In the genomic region with DNA sequence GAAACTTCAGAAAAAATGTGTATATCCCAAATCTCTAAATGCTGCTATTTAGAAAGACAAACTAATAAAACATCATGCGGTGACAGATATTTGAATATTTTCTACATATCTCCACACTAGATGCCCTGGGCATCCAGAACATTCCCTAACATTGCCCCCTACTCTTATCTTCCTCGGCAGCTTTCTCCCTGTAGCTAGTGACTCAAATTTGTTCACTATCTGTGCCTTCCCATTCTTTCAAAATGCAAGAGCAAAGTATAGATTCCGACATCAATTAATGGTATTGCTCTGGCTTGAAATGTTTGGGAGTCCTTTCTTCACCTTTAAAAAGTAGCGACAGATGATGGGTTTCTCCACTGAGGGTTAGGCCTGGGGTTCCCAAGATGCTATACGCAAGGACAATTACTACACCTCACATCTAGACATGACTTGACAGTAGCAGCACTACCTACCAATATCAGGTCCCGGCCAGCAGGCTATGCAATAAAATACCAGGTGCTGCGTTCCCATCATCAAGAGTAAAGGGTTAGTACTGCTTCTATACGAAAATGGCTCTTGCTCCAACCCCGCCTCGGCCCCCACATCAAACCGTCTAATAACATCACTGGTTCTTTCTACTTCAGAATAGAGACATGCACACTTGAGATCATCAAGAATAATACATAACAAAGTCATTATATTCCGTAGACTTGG, we compare ENCODE assay signal across 7 cellular contexts. TPM values are rescaled to one million over a fixed set of nuclear protein-coding genes. Genes with fewer than 3 reads are reported as not detected.
DNase-seq lines count a peak whose midpoint lies in the region; ATAC-seq and TF ChIP-seq lines count a peak whose summit lies in the region.

No MANE protein-coding gene starts in this region.

- H3K36me3 ChIP-seq in SJSA1 (peaks cover 30% of the 10 kb centered on the region), right lobe of liver (no peaks in the 10 kb centered on the region)

- ATAC-seq in GM18502 (IDR thresholded peaks at IDR 0.05; ENCODE audit: poor library complexity, unreplicated experiment), result peak; percentile 40
- peak; percentile 38 for ATAC-seq in HG02852 (IDR thresholded peaks at IDR 0.05; ENCODE audit: unreplicated experiment)
- ATAC-seq in right lobe of liver, result peak; percentile 45 to 56 (median 50)

- intact Hi-C loops in right lobe of liver (cut with DNase I), result no loop called here

- H3K27ac ChIP-seq in SJSA1, result peak overlapping the region; percentile 54
- H3K27ac ChIP-seq in right lobe of liver, result peak overlapping the region; percentile 78 to 87 (median 87)
- peak overlapping the region; percentile 87 for H3K27ac ChIP-seq in substantia nigra (ENCODE audit: low read depth, low read length, poor library complexity, severe bottlenecking)

- H3K9me3 ChIP-seq in SJSA1 (replicated peaks), result no peaks in the 10 kb centered on the region
- no peaks in the 10 kb centered on the region for H3K9me3 ChIP-seq in right lobe of liver

- H3K4me3 ChIP-seq in SJSA1, result peak overlapping the region; percentile 57
- H3K4me3 ChIP-seq in choroid plexus epithelial cell (ENCODE audit: low read depth, low read length), result peak overlapping the region; percentile 95
- H3K4me3 ChIP-seq in right lobe of liver, result peak overlapping the region; percentile 76 to 84 (median 81)

- H3K4me1 ChIP-seq in SJSA1 (replicated peaks), result no peaks in the 10 kb centered on the region; the same call in 1 of the 2 replicates
- H3K4me1 ChIP-seq in right lobe of liver, result peaks cover 0 to 6% (median 2%) of the 10 kb centered on the region in 4 donors

- TF ChIP-seq POLR2A in right lobe of liver (IDR thresholded peaks at IDR 0.05), result no peak

- H3K27me3 ChIP-seq in SJSA1 (replicated peaks) (no peaks in the 10 kb centered on the region), right lobe of liver (no peaks in the 10 kb centered on the region)

- no peak for DNase-seq in SJSA1 (ENCODE audit: low read depth in 1 of 2, low spot score in 2 of 2)
- no peak for DNase-seq in choroid plexus epithelial cell (ENCODE audit: low read depth)
- DNase-seq in right lobe of liver, result peak in 1 of 3 donors; percentile 48
- peak in 13 of 49 donors; percentile 12 to 63 (median 34) for DNase-seq in substantia nigra (lab: John Stamatoyannopoulos, UW)
- DNase-seq in NCI-H2227 (lab: John Stamatoyannopoulos, UW; ENCODE audit: unreplicated experiment), result no peak

- 9% methylated on average over 12 of the region's 12 CpGs for WGBS in right lobe of liver (ENCODE audit: insufficient coverage, low coverage, low lambda C conversion rate, missing lambda C conversion rate)

- TF ChIP-seq CTCF in choroid plexus epithelial cell (conservative IDR thresholded peaks at IDR 0.05; ENCODE audit: low read depth, low read length) (no peak), right lobe of liver (IDR thresholded peaks at IDR 0.05) (no peak)

RNA-seq across cellular contexts. Expression of gene UBR1, which starts 0.6 kb away (rescaled TPM):
- total RNA-seq in SJSA1 (2014; rRNA removed; shearing (Covaris generic)), result 30.6 and 39.2 TPM in 2 replicates
- 10 to 100 TPM in 3 of 6 experiments, 1 to 10 TPM in 3; 8.8 to 15.6 (median 10.6) TPM for total RNA-seq in right lobe of liver

RNA-seq across cellular contexts. Expression of gene TMEM62, which starts 28.2 kb away (rescaled TPM):
- 5.2 and 17.3 TPM in 2 replicates for total RNA-seq in SJSA1 (2014; rRNA removed; shearing (Covaris generic))
- 10 to 100 TPM in 3 of 6 experiments, 1 to 10 TPM in 3; 7.6 to 17.1 (median 9.6) TPM for total RNA-seq in right lobe of liver
